ENCODE assay signal across 8 cellular contexts in genomic region chr9:92140754-92141143, GRCh38. TPM values are rescaled to one million over a fixed set of nuclear protein-coding genes. Genes with fewer than 3 reads are reported as not detected.
DNase-seq lines count a peak whose midpoint lies in the region; ATAC-seq and TF ChIP-seq lines count a peak whose summit lies in the region.

No MANE protein-coding gene starts in this region.

- no peaks in the 10 kb centered on the region for H4K20me1 ChIP-seq in SK-N-SH (ENCODE audit: insufficient read depth)
- H4K20me1 ChIP-seq in smooth muscle cell (ENCODE audit: low read depth) = no peaks in the 10 kb centered on the region

- H3K9ac ChIP-seq in SK-N-SH = no peak overlapping the region
- peak overlapping the region; percentile 54 for H3K9ac ChIP-seq in smooth muscle cell (ENCODE audit: low read depth)

- DNase-seq in SK-N-SH (peak; percentile 44), glutamatergic neuron (no peak), smooth muscle cell (lab: John Stamatoyannopoulos, UW; ENCODE audit: unreplicated experiment) (no peak), HCEC 1CT (no peak), GOT3 (lab: John Stamatoyannopoulos, UW) (no peak), Kasumi-1 (lab: John Stamatoyannopoulos, UW) (no peak)
- no peak for DNase-seq in activated CD4-positive, alpha-beta memory T cell treated with anti-CD3 and anti-CD28 coated beads, Interleukin-2, amount 10 ng/mL, durations not matched to agents 7 days and 5 days

- ATAC-seq in SK-N-SH treated with all-trans-retinoic acid at 6 μM for 48 hours = no peak

- no peak for TF ChIP-seq RAD21 in SK-N-SH (IDR thresholded peaks at IDR 0.05; ENCODE audit: low read length)

- no peaks in the 10 kb centered on the region for H3K36me3 ChIP-seq in SK-N-SH (replicated peaks in 1 of 2; ENCODE audit: control insufficient read depth in 1 of 2, insufficient read depth in 2 of 2, low read length in 1 of 2)
- no peaks in the 10 kb centered on the region for H3K36me3 ChIP-seq in smooth muscle cell (ENCODE audit: low read depth)

- no peaks in the 10 kb centered on the region for H3K36me3 Mint-ChIP-seq in activated CD4-positive, alpha-beta memory T cell treated with anti-CD3 and anti-CD28 coated beads, Interleukin-2, amount 10 ng/mL, durations not matched to agents 7 days and 5 days (ENCODE audit: low read depth)
- no peaks in the 10 kb centered on the region for H3K36me3 Mint-ChIP-seq in glutamatergic neuron (ENCODE audit: unreplicated experiment)

- peaks cover 10% of the 10 kb centered on the region for H3K4me1 Mint-ChIP-seq in activated CD4-positive, alpha-beta memory T cell treated with anti-CD3 and anti-CD28 coated beads, Interleukin-2, amount 10 ng/mL, durations not matched to agents 7 days and 5 days
- peaks cover 8% of the 10 kb centered on the region for H3K4me1 Mint-ChIP-seq in glutamatergic neuron (ENCODE audit: low read depth, unreplicated experiment)

- peaks cover 4 to 14% of the 10 kb centered on the region in 2 experiments; a peak in 2 of 4 replicates for H3K4me1 ChIP-seq in SK-N-SH (ENCODE audit: control insufficient read depth in 1 of 2, insufficient read depth in 2 of 2, low read depth in 1 of 2, low read length in 1 of 2)
- H3K4me1 ChIP-seq in smooth muscle cell (ENCODE audit: low read depth) = peaks cover 7% of the 10 kb centered on the region

- WGBS in SK-N-SH (ENCODE audit: low lambda C conversion rate) = 22% methylated on average over 6 of the region's 6 CpGs
- 19% methylated on average over 6 of the region's 6 CpGs for WGBS in smooth muscle cell (ENCODE audit: low lambda C conversion rate)

- H3K27me3 Mint-ChIP-seq in activated CD4-positive, alpha-beta memory T cell treated with anti-CD3 and anti-CD28 coated beads, Interleukin-2, amount 10 ng/mL, durations not matched to agents 7 days and 5 days = peaks cover 35% of the 10 kb centered on the region
- H3K27me3 Mint-ChIP-seq in glutamatergic neuron (ENCODE audit: unreplicated experiment) = peaks cover 7% of the 10 kb centered on the region

- H3K79me2 ChIP-seq in SK-N-SH (ENCODE audit: insufficient read depth) (no peaks in the 10 kb centered on the region), smooth muscle cell (ENCODE audit: low read depth) (no peaks in the 10 kb centered on the region)

- H3K9me3 ChIP-seq in SK-N-SH (no peaks in the 10 kb centered on the region), smooth muscle cell (replicated peaks; ENCODE audit: low read depth) (no peaks in the 10 kb centered on the region)

- H3F3A ChIP-seq in SK-N-SH (replicated peaks; ENCODE audit: insufficient read depth) = no peaks in the 10 kb centered on the region
- no peaks in the 10 kb centered on the region for H3F3A ChIP-seq in smooth muscle cell (ENCODE audit: low read depth)

- peak overlapping the region in 1 of 2 experiments; percentile 34; a peak in 2 of 4 replicates for H3K4me3 ChIP-seq in SK-N-SH (ENCODE audit: low read depth in 2 of 2, low read length in 1 of 2)
- peak overlapping the region; percentile 66 for H3K4me3 ChIP-seq in smooth muscle cell

- H3K4me2 ChIP-seq in SK-N-SH = peak overlapping the region; percentile 52
- H3K4me2 ChIP-seq in smooth muscle cell = peak overlapping the region; percentile 99

- POLR2A ChIA-PET in SK-N-SH (lab: Yijun Ruan, JAX) = interaction anchor here (1.2 to 1.7 kb wide), 2 partner anchors 94 to 105 kb away, joined by 3 to 7 read pairs; no protein-coding TSS in a partner anchor
- POLR2A ChIA-PET in activated CD4-positive, alpha-beta memory T cell treated with anti-CD3 and anti-CD28 coated beads, Interleukin-2, amount 10 ng/mL, durations not matched to agents 7 days and 5 days (lab: Charles Lee) = interaction anchor here (0.9 to 1.6 kb wide), 3 partner anchors 136 to 494 kb away, joined by 3 read pairs; partner anchors contain the start of gene NOL8

- H3K4me3 Mint-ChIP-seq in activated CD4-positive, alpha-beta memory T cell treated with anti-CD3 and anti-CD28 coated beads, Interleukin-2, amount 10 ng/mL, durations not matched to agents 7 days and 5 days = peak overlapping the region; percentile 14
- H3K4me3 Mint-ChIP-seq in glutamatergic neuron (ENCODE audit: unreplicated experiment) = peak overlapping the region; percentile 74

- H2AFZ ChIP-seq in SK-N-SH (ENCODE audit: low read depth) (peak overlapping the region; percentile 68; the same call in 1 of the 2 replicates), smooth muscle cell (ENCODE audit: low read depth) (peak overlapping the region; percentile 95)

- no peak for TF ChIP-seq EP300 in SK-N-SH (IDR thresholded peaks at IDR 0.05; ENCODE audit: borderline replicate concordance in 1 of 2, low read depth in 1 of 2, low read length in 1 of 2)

- no peak overlapping the region for H3K27ac Mint-ChIP-seq in activated CD4-positive, alpha-beta memory T cell treated with anti-CD3 and anti-CD28 coated beads, Interleukin-2, amount 10 ng/mL, durations not matched to agents 7 days and 5 days
- no peak overlapping the region for H3K27ac Mint-ChIP-seq in glutamatergic neuron (ENCODE audit: unreplicated experiment)

- TF ChIP-seq CTCF in SK-N-SH (IDR thresholded peaks at IDR 0.05) (no peak), glutamatergic neuron (IDR thresholded peaks at IDR 0.05; ENCODE audit: partially characterized antibody, unreplicated experiment) (no peak), smooth muscle cell (IDR thresholded peaks at IDR 0.05; ENCODE audit: borderline replicate concordance, insufficient read depth, poor library complexity, severe bottlenecking) (no peak)

- H3K27me3 ChIP-seq in SK-N-SH (ENCODE audit: insufficient read depth) = no peaks in the 10 kb centered on the region
- H3K27me3 ChIP-seq in smooth muscle cell (ENCODE audit: low read depth) = no peaks in the 10 kb centered on the region

- no peaks in the 10 kb centered on the region for H3K9me2 ChIP-seq in SK-N-SH

- H3K9me3 Mint-ChIP-seq in activated CD4-positive, alpha-beta memory T cell treated with anti-CD3 and anti-CD28 coated beads, Interleukin-2, amount 10 ng/mL, durations not matched to agents 7 days and 5 days = no peaks in the 10 kb centered on the region
- H3K9me3 Mint-ChIP-seq in glutamatergic neuron (ENCODE audit: unreplicated experiment) = peaks cover 7% of the 10 kb centered on the region

- CTCF ChIA-PET in SK-N-SH (lab: Yijun Ruan, JAX) = interaction anchor here (0.6 to 5.1 kb wide), 46 partner anchors 7 to 779 kb away, joined by 3 to 94 read pairs (median 6); partner anchors contain the start of gene SPTLC1
- CTCF ChIA-PET in activated CD4-positive, alpha-beta memory T cell treated with anti-CD3 and anti-CD28 coated beads, Interleukin-2, amount 10 ng/mL, durations not matched to agents 7 days and 5 days (lab: Charles Lee) = interaction anchor here (0.6 to 4.1 kb wide), 52 partner anchors 8 to 653 kb away, joined by 3 to 35 read pairs (median 5); partner anchors contain the start of genes CENPP, IPPK and NOL8

- no peak overlapping the region for H3K27ac ChIP-seq in SK-N-SH (ENCODE audit: low read depth in 2 of 2, low read length in 1 of 2)
- no peak overlapping the region for H3K27ac ChIP-seq in smooth muscle cell (ENCODE audit: low read depth)

TF ChIP-seq in SK-N-SH, 30 proteins besides CTCF, POLR2A, EP300 and RAD21 (continues in another document):
- TF ChIP-seq EZH2phosphoT487 (IDR thresholded peaks at IDR 0.05; ENCODE audit: borderline replicate concordance, low read depth) = no peak
- TF ChIP-seq FOXJ3 (CRISPR knock-in tag; IDR thresholded peaks at IDR 0.05) = no peak
- TF ChIP-seq CHD2 (IDR thresholded peaks at IDR 0.05; ENCODE audit: low read length, partially characterized antibody) = no peak
- TF ChIP-seq NRF1 (IDR thresholded peaks at IDR 0.05; ENCODE audit: low read depth, low read length) = no peak
- no peak for TF ChIP-seq YY1 (IDR thresholded peaks at IDR 0.05; ENCODE audit: low read depth)

TF ChIP-seq in SK-N-SH treated with all-trans-retinoic acid at 6 μM for 48 hours, 23 proteins besides CTCF, POLR2A, EP300 and RAD21 (continues in another document):
- TF ChIP-seq ZFP30 (CRISPR knock-in tag; IDR thresholded peaks at IDR 0.05) = no peak
- no peak for TF ChIP-seq ISL1 (CRISPR knock-in tag; IDR thresholded peaks at IDR 0.05)
- TF ChIP-seq ZNF8 (CRISPR knock-in tag; IDR thresholded peaks at IDR 0.05) = no peak
- no peak for TF ChIP-seq PPARA (CRISPR knock-in tag; IDR thresholded peaks at IDR 0.05; ENCODE audit: borderline replicate concordance)
- no peak for TF ChIP-seq CREB5 (CRISPR knock-in tag; IDR thresholded peaks at IDR 0.05; ENCODE audit: low read depth)
- TF ChIP-seq CSDC2 (CRISPR knock-in tag; IDR thresholded peaks at IDR 0.05) = no peak
- TF ChIP-seq ESRRG (CRISPR knock-in tag; IDR thresholded peaks at IDR 0.05) = no peak
- TF ChIP-seq SNAI2 (CRISPR knock-in tag; IDR thresholded peaks at IDR 0.05) = no peak
- TF ChIP-seq ZNF70 (CRISPR knock-in tag; IDR thresholded peaks at IDR 0.05) = no peak
- no peak for TF ChIP-seq TCF4 (CRISPR knock-in tag; IDR thresholded peaks at IDR 0.05; ENCODE audit: borderline replicate concordance)
- no peak for TF ChIP-seq TOX (CRISPR knock-in tag; IDR thresholded peaks at IDR 0.05; ENCODE audit: borderline replicate concordance)
- TF ChIP-seq BACH2 (CRISPR knock-in tag; IDR thresholded peaks at IDR 0.05; ENCODE audit: borderline replicate concordance) = no peak
- TF ChIP-seq ZNF565 (CRISPR knock-in tag; conservative IDR thresholded peaks at IDR 0.05; ENCODE audit: low read depth) = no peak

RNA-seq across cellular contexts. Expression of gene SPTLC1, which starts 25.5 kb away (rescaled TPM):
- polyA plus RNA-seq in SK-N-SH (2012; rRNA removed) (53.9 and 62.0 TPM in 2 replicates), smooth muscle cell (71.4 and 75.6 TPM in 2 replicates)
- polyA plus RNA-seq in SK-N-SH (2012; cell fraction: cytosol; rRNA removed) = 61.8 and 63.3 TPM in 2 replicates
- 43.2 and 78.6 TPM in 2 replicates for polyA plus RNA-seq in SK-N-SH (2012; cell fraction: nucleus; rRNA removed)
- 10 to 100 TPM; 55.1 to 60.9 TPM for total RNA-seq in activated CD4-positive, alpha-beta memory T cell treated with anti-CD3 and anti-CD28 coated beads, Interleukin-2, amount 10 ng/mL, durations not matched to agents 7 days and 5 days
- total RNA-seq in glutamatergic neuron (ENCODE audit: unreplicated experiment) (45.9 TPM), smooth muscle cell (153 and 168 TPM in 2 replicates)
